ENCODE assay signal across 16 cellular contexts in genomic region chr12:12883369-12884001, GRCh38. TPM values are rescaled to one million over a fixed set of nuclear protein-coding genes. Genes with fewer than 3 reads are reported as not detected.
DNase-seq lines count a peak whose midpoint lies in the region; ATAC-seq and TF ChIP-seq lines count a peak whose summit lies in the region.
"Had no signal": no experiment of that assay in that cellular context is flagged by ENCODE, and none has a peak within 500 bp of the region (broad histone marks: within the 10 kb centered on the region; RNA-seq: fewer than 3 reads in every experiment).

No MANE protein-coding gene starts in this region.

- H3K27ac Mint-ChIP-seq in osteocyte (ENCODE audit: unreplicated experiment) = peak overlapping the region; percentile 39
- H3K27ac Mint-ChIP-seq: activated CD4-positive, alpha-beta memory T cell treated with anti-CD3 and anti-CD28 coated beads, Interleukin-2, amount 10 ng/mL, durations not matched to agents 7 days and 5 days; activated naive CD8-positive, alpha-beta T cell treated with anti-CD3 and anti-CD28 coated beads for 36 hours; B cell; effector memory CD8-positive, alpha-beta T cell; T-helper 1 cell treated with Interleukin-12 subunit alpha and Interleukin-12 subunit beta and Interleukin-4 antibody, amounts not matched to agents 30 μg/mL and 1 μg/mL, for 36 hours had no signal

- H3K4me1 ChIP-seq in PC-9 (replicated peaks; ENCODE audit: insufficient read depth) = peaks cover 79% of the 10 kb centered on the region

- intact Hi-C loops in PC-9 (cut with micrococcal nuclease; ENCODE audit: unreplicated experiment) = loop anchor here (1.0 kb wide), 3 partner anchors 8 to 48 kb away; partner anchors contain the start of gene GPRC5A

- BruUV-seq in PC-9 (replicated peaks; lab: Mats Ljungman, UMichigan) = TSS peak; percentile 2

- peaks cover 24% of the 10 kb centered on the region; the same call in 1 of the 2 replicates for H3K79me2 ChIP-seq in PC-9 (ENCODE audit: low read depth)

- H4K20me1 ChIP-seq in PC-9 (ENCODE audit: insufficient read depth) = no peaks in the 10 kb centered on the region

- in situ Hi-C loops in Caki2 (cut with HindIII; ENCODE audit: low pct_unique_long_range_greater_than_20kb, low sequenced_read_pairs) = no loop called here

- H3K4me2 ChIP-seq in PC-9 = peak overlapping the region; percentile 79

- no peaks in the 10 kb centered on the region for H3K9me3 Mint-ChIP-seq in osteocyte (ENCODE audit: unreplicated experiment)
- H3K9me3 Mint-ChIP-seq: activated CD4-positive, alpha-beta memory T cell treated with anti-CD3 and anti-CD28 coated beads, Interleukin-2, amount 10 ng/mL, durations not matched to agents 7 days and 5 days; activated naive CD8-positive, alpha-beta T cell treated with anti-CD3 and anti-CD28 coated beads for 36 hours; effector memory CD8-positive, alpha-beta T cell; T-helper 1 cell treated with Interleukin-12 subunit alpha and Interleukin-12 subunit beta and Interleukin-4 antibody, amounts not matched to agents 30 μg/mL and 1 μg/mL, for 36 hours had no signal

- H3K9me3 ChIP-seq in PC-9 (ENCODE audit: insufficient read depth, low read depth) = no peaks in the 10 kb centered on the region

- no peaks in the 10 kb centered on the region for H3K9me2 ChIP-seq in PC-9 (ENCODE audit: insufficient read depth)

- no peak for ATAC-seq in HG02938 (IDR thresholded peaks at IDR 0.05; ENCODE audit: unreplicated experiment)
- ATAC-seq: effector memory CD8-positive, alpha-beta T cell had no signal

- peak overlapping the region; percentile 55; the same call in 1 of the 2 replicates for H3K4me3 ChIP-seq in PC-9

- no peaks in the 10 kb centered on the region for H3K36me3 ChIP-seq in PC-9 (ENCODE audit: low read depth)

- POLR2A ChIA-PET in PC-9 (lab: Charles Lee; ENCODE audit: unreplicated experiment) = interaction anchor here (0.5 to 1.5 kb wide), 7 partner anchors 8 to 80 kb away, joined by 3 to 37 read pairs (median 12); partner anchors contain the start of gene GPRC5A

- no peak overlapping the region for H2AFZ ChIP-seq in PC-9

- no peaks in the 10 kb centered on the region for H3K36me3 Mint-ChIP-seq in osteocyte (ENCODE audit: unreplicated experiment)
- H3K36me3 Mint-ChIP-seq: activated naive CD8-positive, alpha-beta T cell treated with anti-CD3 and anti-CD28 coated beads for 36 hours had no signal

- peaks cover 37% of the 10 kb centered on the region for H3K4me1 Mint-ChIP-seq in osteocyte (ENCODE audit: unreplicated experiment)
- H3K4me1 Mint-ChIP-seq: activated naive CD8-positive, alpha-beta T cell treated with anti-CD3 and anti-CD28 coated beads for 36 hours; B cell had no signal

- no peaks in the 10 kb centered on the region for H3K27me3 ChIP-seq in PC-9 (ENCODE audit: insufficient read depth, low read depth)

- H3K4me3 Mint-ChIP-seq in osteocyte (ENCODE audit: unreplicated experiment) = no peak overlapping the region
- H3K4me3 Mint-ChIP-seq: activated CD4-positive, alpha-beta memory T cell treated with anti-CD3 and anti-CD28 coated beads, Interleukin-2, amount 10 ng/mL, durations not matched to agents 7 days and 5 days; activated naive CD8-positive, alpha-beta T cell treated with anti-CD3 and anti-CD28 coated beads for 36 hours; B cell; effector memory CD8-positive, alpha-beta T cell; nephron; T-helper 1 cell treated with Interleukin-12 subunit alpha and Interleukin-12 subunit beta and Interleukin-4 antibody, amounts not matched to agents 30 μg/mL and 1 μg/mL, for 36 hours had no signal

- peaks cover 49% of the 10 kb centered on the region for H3F3A ChIP-seq in PC-9 (ENCODE audit: insufficient read depth, low read depth)

- H3K27me3 Mint-ChIP-seq in osteocyte (ENCODE audit: unreplicated experiment) = no peaks in the 10 kb centered on the region

- CTCF ChIA-PET in PC-9 (lab: Charles Lee) = interaction anchor here (0.6 to 0.7 kb wide), 2 partner anchors 47 to 72 kb away, joined by 13 to 17 read pairs; no protein-coding TSS in a partner anchor

- TF ChIP-seq CTCF in PC-9 (conservative IDR thresholded peaks at IDR 0.05) = no peak
- no peak for TF ChIP-seq CTCF in osteocyte (IDR thresholded peaks at IDR 0.05)

- H3K27ac ChIP-seq in PC-9 = peak overlapping the region; percentile 96
- H3K27ac ChIP-seq in epithelial cell of prostate = peak overlapping the region; percentile 97

- DNase-seq in Caki2 (ENCODE audit: low read depth) = peak; percentile 89
- peak; percentile 74 to 99 for DNase-seq in PC-9
- peak; percentile 83 for DNase-seq in epithelial cell of prostate (ENCODE audit: low read depth, low spot score)
- DNase-seq in osteocyte (ENCODE audit: extremely low spot score, unreplicated experiment) = no peak
- DNase-seq in NCI-H748 treated with DMSO at 0.1 percent for 48 hours (lab: John Stamatoyannopoulos, UW) = no peak
- no peak for DNase-seq in NCI-H2227 (lab: John Stamatoyannopoulos, UW; ENCODE audit: unreplicated experiment)
- DNase-seq in GM19238 (ENCODE audit: insufficient read length, low spot score) = no peak
- DNase-seq: activated CD4-positive, alpha-beta memory T cell treated with anti-CD3 and anti-CD28 coated beads, Interleukin-2, amount 10 ng/mL, durations not matched to agents 7 days and 5 days; activated naive CD8-positive, alpha-beta T cell treated with anti-CD3 and anti-CD28 coated beads for 36 hours; effector memory CD8-positive, alpha-beta T cell; H7; stimulated activated naive CD4-positive, alpha-beta T cell had no signal

RNA-seq across cellular contexts. Expression of gene GPRC5A, which starts 7.9 kb away (rescaled TPM):
- 53.4 and 77.9 TPM in 2 replicates for total RNA-seq in Caki2 (2014; rRNA removed; shearing (Covaris generic); ENCODE audit: low replicate concordance)
- total RNA-seq in PC-9 (2021) = 468 and 642 TPM in 2 replicates
- total RNA-seq in osteocyte = 25.7 and 27.3 TPM in 2 replicates
- total RNA-seq: B cell had no signal

Comparison
In these comparisons a context has a peak if more than half of its experiments do, and no peak if none do; other contexts are left out.
1. DNase-seq: peak in Caki2 (single experiment), PC-9 (2 of 2) and epithelial cell of prostate (single experiment); none in osteocyte (single experiment), NCI-H748 treated with DMSO at 0.1 percent for 48 hours (single experiment), NCI-H2227 (single experiment) and GM19238 (single experiment).